ENCODE assay signal across 8 cellular contexts in genomic region chr12:71664411-71665108, GRCh38. TPM values are rescaled to one million over a fixed set of nuclear protein-coding genes. Genes with fewer than 3 reads are reported as not detected.
A peak's percentile ranks its signal among the peaks of the same experiment; 100 is the strongest.
DNase-seq lines count a peak whose midpoint lies in the region; ATAC-seq and TF ChIP-seq lines count a peak whose summit lies in the region.

No MANE protein-coding gene starts in this region.

- H3K9me3 ChIP-seq in heart right ventricle: no peaks in the 10 kb centered on the region

- peak overlapping the region; percentile 99 for H3K27ac Mint-ChIP-seq in activated naive CD4-positive, alpha-beta T cell treated with anti-CD3 and anti-CD28 coated beads for 36 hours
- H3K27ac Mint-ChIP-seq in activated CD4-positive, alpha-beta memory T cell treated with anti-CD3 and anti-CD28 coated beads for 36 hours: peak overlapping the region; percentile 100

- intact Hi-C loops in activated naive CD4-positive, alpha-beta T cell treated with anti-CD3 and anti-CD28 coated beads for 36 hours (cut with micrococcal nuclease): loop anchor here (1.0 to 5.0 kb wide), 3 partner anchors 22 to 1422 kb away; partner anchors contain the start of genes CNOT2, TMEM19 and TPH2
- intact Hi-C loops in activated CD4-positive, alpha-beta memory T cell treated with anti-CD3 and anti-CD28 coated beads for 36 hours (cut with micrococcal nuclease): loop anchor here (1.0 to 10.0 kb wide), 4 partner anchors 22 to 1422 kb away; partner anchors contain the start of genes CNOT2, TMEM19 and TPH2
- intact Hi-C loops in heart right ventricle (cut with DNase I): loop anchor here in 5 of 10 donors (1.0 to 10.0 kb wide), 7 partner anchors 20 to 175 kb away; partner anchors contain the start of genes RAB21 (in 3 of the 5), TMEM19 (in 3 of the 5) and TBC1D15 (in 2 of the 5)

- peak; percentile 16 for ATAC-seq in HG03045 (IDR thresholded peaks at IDR 0.05; ENCODE audit: unreplicated experiment)
- ATAC-seq in heart right ventricle: peak in 6 of 8 donors; percentile 2 to 16 (median 8)

- H3K4me3 ChIP-seq in heart right ventricle (peak overlapping the region; percentile 64 to 98 (median 85)), retinal pigment epithelial cell (ENCODE audit: low read length) (peak overlapping the region; percentile 80)

- DNase-seq in activated naive CD4-positive, alpha-beta T cell treated with anti-CD3 and anti-CD28 coated beads for 36 hours: no peak
- DNase-seq in activated naive CD4-positive, alpha-beta T cell treated with anti-CD3 and anti-CD28 coated beads, Interleukin-2, amount 50 U/mL, for 16 hours: no peak
- no peak for DNase-seq in activated CD4-positive, alpha-beta memory T cell treated with anti-CD3 and anti-CD28 coated beads for 36 hours
- DNase-seq in heart right ventricle: no peak
- DNase-seq in retinal pigment epithelial cell (ENCODE audit: low read depth): no peak
- no peak for DNase-seq in iPS-NIHi7 (ENCODE audit: extremely low spot score)
- DNase-seq in EL: no peak

- no peaks in the 10 kb centered on the region for H3K27me3 Mint-ChIP-seq in activated naive CD4-positive, alpha-beta T cell treated with anti-CD3 and anti-CD28 coated beads for 36 hours (ENCODE audit: low read depth)
- no peaks in the 10 kb centered on the region for H3K27me3 Mint-ChIP-seq in activated CD4-positive, alpha-beta memory T cell treated with anti-CD3 and anti-CD28 coated beads for 36 hours

- CTCF ChIA-PET in activated naive CD4-positive, alpha-beta T cell treated with anti-CD3 and anti-CD28 coated beads for 36 hours (lab: Charles Lee): interaction anchor here (0.7 to 2.9 kb wide), 5 partner anchors 14 to 83 kb away, joined by 3 to 31 read pairs (median 9); partner anchors contain the start of gene TMEM19
- CTCF ChIA-PET in activated CD4-positive, alpha-beta memory T cell treated with anti-CD3 and anti-CD28 coated beads for 36 hours (lab: Charles Lee): interaction anchor here (0.7 to 5.4 kb wide), 5 partner anchors 21 to 91 kb away, joined by 3 to 50 read pairs (median 26); partner anchors contain the start of genes RAB21 and TMEM19

- no peaks in the 10 kb centered on the region for H3K27me3 ChIP-seq in heart right ventricle

- POLR2A ChIA-PET in activated CD4-positive, alpha-beta memory T cell treated with anti-CD3 and anti-CD28 coated beads for 36 hours (lab: Charles Lee): interaction anchor here (0.6 to 5.9 kb wide), 10 partner anchors 11 to 176 kb away, joined by 3 to 132 read pairs (median 10); partner anchors contain the start of genes RAB21, TBC1D15 and TMEM19

- H3K36me3 ChIP-seq in heart right ventricle: peaks cover 0 to 21% (median 0%) of the 10 kb centered on the region in 9 donors

- no peaks in the 10 kb centered on the region for H3K9me3 Mint-ChIP-seq in activated naive CD4-positive, alpha-beta T cell treated with anti-CD3 and anti-CD28 coated beads for 36 hours
- no peaks in the 10 kb centered on the region for H3K9me3 Mint-ChIP-seq in activated CD4-positive, alpha-beta memory T cell treated with anti-CD3 and anti-CD28 coated beads for 36 hours

- peaks cover 30% of the 10 kb centered on the region for H3K36me3 Mint-ChIP-seq in activated naive CD4-positive, alpha-beta T cell treated with anti-CD3 and anti-CD28 coated beads for 36 hours (ENCODE audit: low read depth)
- H3K36me3 Mint-ChIP-seq in activated CD4-positive, alpha-beta memory T cell treated with anti-CD3 and anti-CD28 coated beads for 36 hours: peaks cover 38% of the 10 kb centered on the region

- WGBS in heart right ventricle, 2 donors: 0 to 1% methylated on average over 20 of the region's 20 CpGs

- H3K4me1 ChIP-seq in heart right ventricle: peaks cover 0 to 37% (median 34%) of the 10 kb centered on the region in 9 donors

- TF ChIP-seq CTCF in heart right ventricle (IDR thresholded peaks at IDR 0.05): no peak
- TF ChIP-seq CTCF in retinal pigment epithelial cell (conservative IDR thresholded peaks at IDR 0.05; ENCODE audit: low read depth, low read length): no peak

- peak overlapping the region; percentile 97 for H3K4me3 Mint-ChIP-seq in activated naive CD4-positive, alpha-beta T cell treated with anti-CD3 and anti-CD28 coated beads for 36 hours
- peak overlapping the region; percentile 97 for H3K4me3 Mint-ChIP-seq in activated CD4-positive, alpha-beta memory T cell treated with anti-CD3 and anti-CD28 coated beads for 36 hours

- H3K4me1 Mint-ChIP-seq in activated naive CD4-positive, alpha-beta T cell treated with anti-CD3 and anti-CD28 coated beads for 36 hours (ENCODE audit: low read depth): peaks cover 38% of the 10 kb centered on the region
- peaks cover 31% of the 10 kb centered on the region for H3K4me1 Mint-ChIP-seq in activated CD4-positive, alpha-beta memory T cell treated with anti-CD3 and anti-CD28 coated beads for 36 hours (ENCODE audit: low read depth)

- H3K27ac ChIP-seq in heart right ventricle: peak overlapping the region; percentile 82 to 98 (median 94)

RNA-seq across cellular contexts. Expression of gene THAP2, which starts 0.5 kb away (rescaled TPM):
- total RNA-seq in activated naive CD4-positive, alpha-beta T cell treated with anti-CD3 and anti-CD28 coated beads for 36 hours: 1 to 10 TPM; 8.3 to 9.4 TPM
- 1 to 10 TPM; 9.4 to 9.5 TPM for total RNA-seq in activated CD4-positive, alpha-beta memory T cell treated with anti-CD3 and anti-CD28 coated beads for 36 hours
- total RNA-seq in heart right ventricle: 1 to 10 TPM; 4.3 to 9.7 (median 6.8) TPM
- 1 to 10 TPM; 2.3 to 2.8 TPM for polyA plus RNA-seq in heart right ventricle

RNA-seq across cellular contexts. Expression of gene ZFC3H1, which starts 0.9 kb away (rescaled TPM):
- total RNA-seq in activated naive CD4-positive, alpha-beta T cell treated with anti-CD3 and anti-CD28 coated beads for 36 hours: 10 to 100 TPM; 56.9 to 62.6 TPM
- total RNA-seq in activated CD4-positive, alpha-beta memory T cell treated with anti-CD3 and anti-CD28 coated beads for 36 hours: 10 to 100 TPM; 55.9 to 64.9 TPM
- total RNA-seq in heart right ventricle: 10 to 100 TPM; 13.6 to 26.5 (median 17.2) TPM
- 10 to 100 TPM in 1 of 2 donors, 1 to 10 TPM in 1; 6.9 to 23.4 TPM for polyA plus RNA-seq in heart right ventricle

RNA-seq across cellular contexts. Expression of gene TMEM19, which starts 21.3 kb away (rescaled TPM):
- total RNA-seq in activated naive CD4-positive, alpha-beta T cell treated with anti-CD3 and anti-CD28 coated beads for 36 hours: 10 to 100 TPM; 10.9 to 11.1 TPM
- 10 to 100 TPM; 10.8 to 11.7 TPM for total RNA-seq in activated CD4-positive, alpha-beta memory T cell treated with anti-CD3 and anti-CD28 coated beads for 36 hours
- 10 to 100 TPM; 17.4 to 32.2 (median 27.6) TPM for total RNA-seq in heart right ventricle
- polyA plus RNA-seq in heart right ventricle: 1 to 10 TPM; 6.4 to 9.8 TPM
